ENCODE assay signal across 1 cellular context in genomic region chr16:31215287-31216115, GRCh38.
A peak's percentile ranks its signal among the peaks of the same experiment; 100 is the strongest.
TF ChIP-seq lines count a peak whose summit lies in the region.

No MANE protein-coding gene starts in this region.

TF ChIP-seq in K562, 482 proteins besides CTCF, POLR2A, EP300 and RAD21 (continued from another document):
- TF ChIP-seq MNT (conservative IDR thresholded peaks at IDR 0.05): peak in 1 of 2 experiments; percentile 51; a peak in 1 of 4 replicates
- TF ChIP-seq CHCHD3 (CRISPR knock-in tag; IDR thresholded peaks at IDR 0.05): no peak
- 0 out of 2 replicates have a peak, but pooled peaks have one; percentile 1 for TF ChIP-seq CBFA2T3 (IDR thresholded peaks at IDR 0.05)
- TF ChIP-seq ZFP30 (CRISPR knock-in tag; IDR thresholded peaks at IDR 0.05; ENCODE audit: borderline replicate concordance): no peak
- 0 out of 2 replicates have a peak, but pooled peaks have one; percentile 22 for TF ChIP-seq ZNF263 (CRISPR knock-in tag; IDR thresholded peaks at IDR 0.05; ENCODE audit: borderline replicate concordance)
- 0 out of 2 replicates have a peak, but pooled peaks have one; percentile 41 for TF ChIP-seq KLF1 (tag; IDR thresholded peaks at IDR 0.05)
TF ChIP-seq in K562: peak in this region for 47.
